1 cellular context compared by ENCODE assay signal in the genomic region with DNA sequence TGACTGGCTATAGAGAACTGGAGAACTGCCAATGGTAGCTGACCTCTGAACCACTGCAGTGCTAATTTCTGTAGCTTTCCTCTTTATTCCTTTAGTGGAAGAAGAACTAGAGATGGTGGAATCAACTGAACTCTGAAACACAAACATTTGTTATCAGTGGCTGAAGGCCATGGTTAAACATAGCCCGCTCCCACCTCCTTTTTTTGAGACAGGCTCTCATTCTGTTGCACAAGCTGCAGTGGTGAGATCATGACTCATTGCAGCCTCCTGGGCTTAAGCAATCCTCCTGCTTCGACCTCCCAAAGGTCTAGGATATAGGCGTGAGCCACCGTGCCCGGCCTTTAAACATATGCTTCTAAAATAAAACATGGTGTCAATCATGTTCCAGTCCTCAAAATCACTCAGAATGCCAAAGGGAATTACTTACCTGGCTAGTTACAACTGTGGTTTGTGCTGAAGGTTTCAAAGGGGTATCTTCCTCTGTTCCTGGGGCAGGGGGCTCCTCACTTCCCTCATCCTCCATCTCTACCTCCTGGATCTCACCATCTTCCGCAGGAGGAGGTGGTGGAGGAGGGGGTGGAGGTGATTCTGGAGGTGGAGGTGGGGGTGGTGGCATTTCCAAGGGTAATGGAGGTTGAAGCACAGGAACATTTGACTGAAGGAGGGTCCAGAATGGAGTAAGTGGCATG.
TF ChIP-seq lines count a peak whose summit lies in the region.

No MANE protein-coding gene starts in this region.

TF ChIP-seq in HepG2, 621 proteins besides CTCF, POLR2A, EP300 and RAD21 (continued from another document and continues in another):
- peak; percentile 89; the same call in 1 of the 2 replicates for TF ChIP-seq GATA4 (IDR thresholded peaks at IDR 0.05; ENCODE audit: borderline replicate concordance, low read depth)
- TF ChIP-seq, protein P1, sequence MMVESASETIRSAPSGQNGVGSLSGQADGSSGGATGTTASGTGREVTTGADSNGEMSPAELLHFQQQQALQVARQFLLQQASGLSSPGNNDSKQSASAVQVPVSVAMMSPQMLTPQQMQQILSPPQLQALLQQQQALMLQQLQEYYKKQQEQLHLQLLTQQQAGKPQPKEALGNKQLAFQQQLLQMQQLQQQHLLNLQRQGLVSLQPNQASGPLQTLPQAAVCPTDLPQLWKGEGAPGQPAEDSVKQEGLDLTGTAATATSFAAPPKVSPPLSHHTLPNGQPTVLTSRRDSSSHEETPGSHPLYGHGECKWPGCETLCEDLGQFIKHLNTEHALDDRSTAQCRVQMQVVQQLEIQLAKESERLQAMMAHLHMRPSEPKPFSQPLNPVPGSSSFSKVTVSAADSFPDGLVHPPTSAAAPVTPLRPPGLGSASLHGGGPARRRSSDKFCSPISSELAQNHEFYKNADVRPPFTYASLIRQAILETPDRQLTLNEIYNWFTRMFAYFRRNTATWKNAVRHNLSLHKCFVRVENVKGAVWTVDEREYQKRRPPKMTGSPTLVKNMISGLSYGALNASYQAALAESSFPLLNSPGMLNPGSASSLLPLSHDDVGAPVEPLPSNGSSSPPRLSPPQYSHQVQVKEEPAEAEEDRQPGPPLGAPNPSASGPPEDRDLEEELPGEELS (CRISPR knock-in tag; IDR thresholded peaks at IDR 0.05), result peak; percentile 89
- 0 out of 2 replicates have a peak, but pooled peaks have one; percentile 70 for TF ChIP-seq KLF11 (CRISPR knock-in tag; IDR thresholded peaks at IDR 0.05)
- 0 out of 2 replicates have a peak, but pooled peaks have one; percentile 29 for TF ChIP-seq ZNF256 (CRISPR knock-in tag; conservative IDR thresholded peaks at IDR 0.05)
- no peak for TF ChIP-seq ZNF207 (IDR thresholded peaks at IDR 0.05; ENCODE audit: borderline replicate concordance)
- no peak for TF ChIP-seq RFX5 (IDR thresholded peaks at IDR 0.05; ENCODE audit: low read depth, low read length)
- TF ChIP-seq ZNF292 (CRISPR knock-in tag; IDR thresholded peaks at IDR 0.05; ENCODE audit: borderline replicate concordance, low read depth), result peak; percentile 81; the same call in 1 of the 2 replicates
- peak; percentile 91 for TF ChIP-seq NCOA1 (CRISPR knock-in tag; IDR thresholded peaks at IDR 0.05)
- TF ChIP-seq POLR2AphosphoS2 (IDR thresholded peaks at IDR 0.05; ENCODE audit: low read depth, low read length), result no peak
- no peak for TF ChIP-seq SMAD9 (CRISPR knock-in tag; IDR thresholded peaks at IDR 0.05)
- peak; percentile 95 for TF ChIP-seq CHD4 (IDR thresholded peaks at IDR 0.05; ENCODE audit: borderline replicate concordance, low read length)
- no peak for TF ChIP-seq ZNF280B (CRISPR knock-in tag; IDR thresholded peaks at IDR 0.05; ENCODE audit: borderline replicate concordance)
- TF ChIP-seq EZH2 (conservative IDR thresholded peaks at IDR 0.05; ENCODE audit: low read depth, low read length), result no peak
- TF ChIP-seq ZNF816 (CRISPR knock-in tag; IDR thresholded peaks at IDR 0.05; ENCODE audit: borderline replicate concordance), result no peak
- no peak for TF ChIP-seq ZNF776 (CRISPR knock-in tag; IDR thresholded peaks at IDR 0.05)
- TF ChIP-seq, protein P2, sequence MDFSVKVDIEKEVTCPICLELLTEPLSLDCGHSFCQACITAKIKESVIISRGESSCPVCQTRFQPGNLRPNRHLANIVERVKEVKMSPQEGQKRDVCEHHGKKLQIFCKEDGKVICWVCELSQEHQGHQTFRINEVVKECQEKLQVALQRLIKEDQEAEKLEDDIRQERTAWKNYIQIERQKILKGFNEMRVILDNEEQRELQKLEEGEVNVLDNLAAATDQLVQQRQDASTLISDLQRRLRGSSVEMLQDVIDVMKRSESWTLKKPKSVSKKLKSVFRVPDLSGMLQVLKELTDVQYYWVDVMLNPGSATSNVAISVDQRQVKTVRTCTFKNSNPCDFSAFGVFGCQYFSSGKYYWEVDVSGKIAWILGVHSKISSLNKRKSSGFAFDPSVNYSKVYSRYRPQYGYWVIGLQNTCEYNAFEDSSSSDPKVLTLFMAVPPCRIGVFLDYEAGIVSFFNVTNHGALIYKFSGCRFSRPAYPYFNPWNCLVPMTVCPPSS (IDR thresholded peaks at IDR 0.05), result no peak
- peak; percentile 88; the same call in 1 of the 2 replicates for TF ChIP-seq RXRA (CRISPR knock-in tag; IDR thresholded peaks at IDR 0.05)
- TF ChIP-seq, protein P3, sequence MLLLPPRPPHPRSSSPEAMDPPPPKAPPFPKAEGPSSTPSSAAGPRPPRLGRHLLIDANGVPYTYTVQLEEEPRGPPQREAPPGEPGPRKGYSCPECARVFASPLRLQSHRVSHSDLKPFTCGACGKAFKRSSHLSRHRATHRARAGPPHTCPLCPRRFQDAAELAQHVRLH (CRISPR knock-in tag; IDR thresholded peaks at IDR 0.05; ENCODE audit: borderline replicate concordance, low read depth), result peak; percentile 92; the same call in 1 of the 2 replicates
- no peak for TF ChIP-seq KLF15 (CRISPR knock-in tag; IDR thresholded peaks at IDR 0.05; ENCODE audit: borderline replicate concordance)
- TF ChIP-seq, protein P4, sequence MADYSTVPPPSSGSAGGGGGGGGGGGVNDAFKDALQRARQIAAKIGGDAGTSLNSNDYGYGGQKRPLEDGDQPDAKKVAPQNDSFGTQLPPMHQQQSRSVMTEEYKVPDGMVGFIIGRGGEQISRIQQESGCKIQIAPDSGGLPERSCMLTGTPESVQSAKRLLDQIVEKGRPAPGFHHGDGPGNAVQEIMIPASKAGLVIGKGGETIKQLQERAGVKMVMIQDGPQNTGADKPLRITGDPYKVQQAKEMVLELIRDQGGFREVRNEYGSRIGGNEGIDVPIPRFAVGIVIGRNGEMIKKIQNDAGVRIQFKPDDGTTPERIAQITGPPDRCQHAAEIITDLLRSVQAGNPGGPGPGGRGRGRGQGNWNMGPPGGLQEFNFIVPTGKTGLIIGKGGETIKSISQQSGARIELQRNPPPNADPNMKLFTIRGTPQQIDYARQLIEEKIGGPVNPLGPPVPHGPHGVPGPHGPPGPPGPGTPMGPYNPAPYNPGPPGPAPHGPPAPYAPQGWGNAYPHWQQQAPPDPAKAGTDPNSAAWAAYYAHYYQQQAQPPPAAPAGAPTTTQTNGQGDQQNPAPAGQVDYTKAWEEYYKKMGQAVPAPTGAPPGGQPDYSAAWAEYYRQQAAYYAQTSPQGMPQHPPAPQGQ (CRISPR knock-in tag; IDR thresholded peaks at IDR 0.05; ENCODE audit: borderline replicate concordance), result no peak
- peak; percentile 86 for TF ChIP-seq BCL6 (CRISPR knock-in tag; IDR thresholded peaks at IDR 0.05)
- no peak for TF ChIP-seq ZNF549 (CRISPR knock-in tag; IDR thresholded peaks at IDR 0.05)
- TF ChIP-seq, protein P5, sequence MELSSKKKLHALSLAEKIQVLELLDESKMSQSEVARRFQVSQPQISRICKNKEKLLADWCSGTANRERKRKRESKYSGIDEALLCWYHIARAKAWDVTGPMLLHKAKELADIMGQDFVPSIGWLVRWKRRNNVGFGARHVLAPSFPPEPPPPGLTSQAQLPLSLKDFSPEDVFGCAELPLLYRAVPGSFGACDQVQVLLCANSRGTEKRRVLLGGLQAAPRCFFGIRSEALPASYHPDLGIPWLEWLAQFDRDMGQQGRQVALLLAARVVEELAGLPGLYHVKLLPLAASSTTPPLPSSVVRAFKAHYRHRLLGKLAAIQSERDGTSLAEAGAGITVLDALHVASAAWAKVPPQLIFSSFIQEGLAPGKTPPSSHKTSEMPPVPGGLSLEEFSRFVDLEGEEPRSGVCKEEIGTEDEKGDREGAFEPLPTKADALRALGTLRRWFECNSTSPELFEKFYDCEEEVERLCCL (CRISPR knock-in tag; IDR thresholded peaks at IDR 0.05; ENCODE audit: borderline replicate concordance), result no peak
- TF ChIP-seq, protein P6, sequence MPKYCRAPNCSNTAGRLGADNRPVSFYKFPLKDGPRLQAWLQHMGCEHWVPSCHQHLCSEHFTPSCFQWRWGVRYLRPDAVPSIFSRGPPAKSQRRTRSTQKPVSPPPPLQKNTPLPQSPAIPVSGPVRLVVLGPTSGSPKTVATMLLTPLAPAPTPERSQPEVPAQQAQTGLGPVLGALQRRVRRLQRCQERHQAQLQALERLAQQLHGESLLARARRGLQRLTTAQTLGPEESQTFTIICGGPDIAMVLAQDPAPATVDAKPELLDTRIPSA (CRISPR knock-in tag; IDR thresholded peaks at IDR 0.05; ENCODE audit: borderline replicate concordance), result no peak
- TF ChIP-seq, protein P7, sequence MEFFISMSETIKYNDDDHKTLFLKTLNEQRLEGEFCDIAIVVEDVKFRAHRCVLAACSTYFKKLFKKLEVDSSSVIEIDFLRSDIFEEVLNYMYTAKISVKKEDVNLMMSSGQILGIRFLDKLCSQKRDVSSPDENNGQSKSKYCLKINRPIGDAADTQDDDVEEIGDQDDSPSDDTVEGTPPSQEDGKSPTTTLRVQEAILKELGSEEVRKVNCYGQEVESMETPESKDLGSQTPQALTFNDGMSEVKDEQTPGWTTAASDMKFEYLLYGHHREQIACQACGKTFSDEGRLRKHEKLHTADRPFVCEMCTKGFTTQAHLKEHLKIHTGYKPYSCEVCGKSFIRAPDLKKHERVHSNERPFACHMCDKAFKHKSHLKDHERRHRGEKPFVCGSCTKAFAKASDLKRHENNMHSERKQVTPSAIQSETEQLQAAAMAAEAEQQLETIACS (CRISPR knock-in tag; IDR thresholded peaks at IDR 0.05), result no peak
- peak; percentile 46; the same call in 1 of the 2 replicates for TF ChIP-seq SRF (IDR thresholded peaks at IDR 0.05; ENCODE audit: low read depth, low read length)
- TF ChIP-seq ZNF317 (CRISPR knock-in tag; IDR thresholded peaks at IDR 0.05), result peak; percentile 78; the same call in 1 of the 2 replicates
- TF ChIP-seq SP1 (IDR thresholded peaks at IDR 0.05), result no peak
- peak; percentile 45 for TF ChIP-seq SP1 (CRISPR knock-in tag; IDR thresholded peaks at IDR 0.05)
- peak; percentile 65; the same call in 1 of the 2 replicates for TF ChIP-seq ZSCAN25 (CRISPR knock-in tag; IDR thresholded peaks at IDR 0.05)
- TF ChIP-seq ATF6 (CRISPR knock-in tag; conservative IDR thresholded peaks at IDR 0.05), result no peak
- 0 out of 2 replicates have a peak, but pooled peaks have one; percentile 82 for TF ChIP-seq SMAD3 (CRISPR knock-in tag; IDR thresholded peaks at IDR 0.05)
- no peak for TF ChIP-seq RBFOX2 (IDR thresholded peaks at IDR 0.05; ENCODE audit: low read depth, low read length)
- peak; percentile 78 for TF ChIP-seq CREM (IDR thresholded peaks at IDR 0.05)
- no peak for TF ChIP-seq CREM (CRISPR knock-in tag; IDR thresholded peaks at IDR 0.05)
- TF ChIP-seq, protein P8, sequence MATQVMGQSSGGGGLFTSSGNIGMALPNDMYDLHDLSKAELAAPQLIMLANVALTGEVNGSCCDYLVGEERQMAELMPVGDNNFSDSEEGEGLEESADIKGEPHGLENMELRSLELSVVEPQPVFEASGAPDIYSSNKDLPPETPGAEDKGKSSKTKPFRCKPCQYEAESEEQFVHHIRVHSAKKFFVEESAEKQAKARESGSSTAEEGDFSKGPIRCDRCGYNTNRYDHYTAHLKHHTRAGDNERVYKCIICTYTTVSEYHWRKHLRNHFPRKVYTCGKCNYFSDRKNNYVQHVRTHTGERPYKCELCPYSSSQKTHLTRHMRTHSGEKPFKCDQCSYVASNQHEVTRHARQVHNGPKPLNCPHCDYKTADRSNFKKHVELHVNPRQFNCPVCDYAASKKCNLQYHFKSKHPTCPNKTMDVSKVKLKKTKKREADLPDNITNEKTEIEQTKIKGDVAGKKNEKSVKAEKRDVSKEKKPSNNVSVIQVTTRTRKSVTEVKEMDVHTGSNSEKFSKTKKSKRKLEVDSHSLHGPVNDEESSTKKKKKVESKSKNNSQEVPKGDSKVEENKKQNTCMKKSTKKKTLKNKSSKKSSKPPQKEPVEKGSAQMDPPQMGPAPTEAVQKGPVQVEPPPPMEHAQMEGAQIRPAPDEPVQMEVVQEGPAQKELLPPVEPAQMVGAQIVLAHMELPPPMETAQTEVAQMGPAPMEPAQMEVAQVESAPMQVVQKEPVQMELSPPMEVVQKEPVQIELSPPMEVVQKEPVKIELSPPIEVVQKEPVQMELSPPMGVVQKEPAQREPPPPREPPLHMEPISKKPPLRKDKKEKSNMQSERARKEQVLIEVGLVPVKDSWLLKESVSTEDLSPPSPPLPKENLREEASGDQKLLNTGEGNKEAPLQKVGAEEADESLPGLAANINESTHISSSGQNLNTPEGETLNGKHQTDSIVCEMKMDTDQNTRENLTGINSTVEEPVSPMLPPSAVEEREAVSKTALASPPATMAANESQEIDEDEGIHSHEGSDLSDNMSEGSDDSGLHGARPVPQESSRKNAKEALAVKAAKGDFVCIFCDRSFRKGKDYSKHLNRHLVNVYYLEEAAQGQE (IDR thresholded peaks at IDR 0.05; ENCODE audit: borderline replicate concordance in 1 of 2, low read depth in 1 of 2, low read length in 2 of 2), result peak in 1 of 2 experiments; percentile 64; a peak in 1 of 4 replicates
- TF ChIP-seq DPF2 (CRISPR knock-in tag; IDR thresholded peaks at IDR 0.05; ENCODE audit: borderline replicate concordance, low read depth), result peak; percentile 89; the same call in 1 of the 2 replicates
- TF ChIP-seq FOXP1 (IDR thresholded peaks at IDR 0.05), result no peak
- peak; percentile 83 for TF ChIP-seq FOXP1 (CRISPR knock-in tag; IDR thresholded peaks at IDR 0.05)
- TF ChIP-seq ZNF354B (CRISPR knock-in tag; IDR thresholded peaks at IDR 0.05), result no peak
- no peak for TF ChIP-seq ZNF773 (CRISPR knock-in tag; IDR thresholded peaks at IDR 0.05; ENCODE audit: borderline replicate concordance)
- peak; percentile 97 for TF ChIP-seq NCOR1 (IDR thresholded peaks at IDR 0.05; ENCODE audit: borderline replicate concordance, low read length)
- TF ChIP-seq SP5 (CRISPR knock-in tag; IDR thresholded peaks at IDR 0.05; ENCODE audit: borderline replicate concordance, low read depth), result peak; percentile 92
- no peak for TF ChIP-seq MATR3 (CRISPR knock-in tag; IDR thresholded peaks at IDR 0.05)
- TF ChIP-seq ISX (CRISPR knock-in tag; conservative IDR thresholded peaks at IDR 0.05), result no peak
- no peak for TF ChIP-seq ZNF343 (CRISPR knock-in tag; IDR thresholded peaks at IDR 0.05)
